ENCODE assay signal across 8 cellular contexts in genomic region chr1:27525296-27526271, GRCh38. TPM values are rescaled to one million over a fixed set of nuclear protein-coding genes. Genes with fewer than 3 reads are reported as not detected.
A peak's percentile ranks its signal among the peaks of the same experiment; 100 is the strongest.
DNase-seq lines count a peak whose midpoint lies in the region; ATAC-seq and TF ChIP-seq lines count a peak whose summit lies in the region.

No MANE protein-coding gene starts in this region.

- H3K9me3 ChIP-seq in SU-DHL-6 (ENCODE audit: insufficient read depth, low read length) (no peaks in the 10 kb centered on the region), mammary epithelial cell (replicated peaks; ENCODE audit: insufficient read depth, low read length) (no peaks in the 10 kb centered on the region)

- no peak overlapping the region; the same call in 1 of the 2 replicates for H3K4me3 ChIP-seq in Jurkat, Clone E6-1 (ENCODE audit: low read length)
- H3K4me3 ChIP-seq in SU-DHL-6 (ENCODE audit: insufficient read depth, low read length, poor library complexity, severe bottlenecking) (peak overlapping the region; percentile 31), mammary epithelial cell (replicated peaks in 1 of 3; ENCODE audit: insufficient read depth in 1 of 3, low read depth in 2 of 3, low read length in 3 of 3) (no peak overlapping the region)

- H3K27me3 ChIP-seq in SU-DHL-6 (ENCODE audit: low read length) (no peaks in the 10 kb centered on the region), mammary epithelial cell (ENCODE audit: insufficient read depth, low read length) (no peaks in the 10 kb centered on the region), layer of hippocampus (ENCODE audit: control insufficient read depth, insufficient read depth, low read length) (no peaks in the 10 kb centered on the region)

- H3K4me2 ChIP-seq in SU-DHL-6 (ENCODE audit: low read depth, low read length, poor library complexity, severe bottlenecking): peak overlapping the region; percentile 62
- H3K4me2 ChIP-seq in mammary epithelial cell (ENCODE audit: insufficient read depth, low read depth, low read length): peak overlapping the region; percentile 47

- intact Hi-C loops in mammary epithelial cell (cut with micrococcal nuclease): no loop called here

- in situ Hi-C loops in mammary epithelial cell (cut with MboI; ENCODE audit: low sequenced_read_pairs in 2 of 2): no loop called here

- H2AFZ ChIP-seq in SU-DHL-6 (ENCODE audit: low read depth, low read length, severe bottlenecking) (peak overlapping the region; percentile 80), mammary epithelial cell (ENCODE audit: low read depth, low read length) (peak overlapping the region; percentile 25)

- H3K9ac ChIP-seq in SU-DHL-6 (ENCODE audit: low read length) (peak overlapping the region; percentile 48; the same call in 1 of the 2 replicates), mammary epithelial cell (ENCODE audit: insufficient read depth, low read length) (peak overlapping the region; percentile 82)

- dilution Hi-C loops in mammary epithelial cell (cut with HindIII; ENCODE audit: low sequenced_read_pairs): no loop called here

- H4K20me1 ChIP-seq in SU-DHL-6 (ENCODE audit: low read depth, low read length): no peaks in the 10 kb centered on the region
- no peaks in the 10 kb centered on the region for H4K20me1 ChIP-seq in mammary epithelial cell (ENCODE audit: insufficient read depth, low read length)

- peaks cover 15% of the 10 kb centered on the region for H3F3A ChIP-seq in SU-DHL-6 (ENCODE audit: insufficient read depth)

- 51% methylated on average over 11 of the region's 16 CpGs for WGBS in mammary epithelial cell (ENCODE audit: low coverage, missing lambda C conversion rate)

- H3K36me3 ChIP-seq in SU-DHL-6 (ENCODE audit: low read length): no peaks in the 10 kb centered on the region
- no peaks in the 10 kb centered on the region for H3K36me3 ChIP-seq in mammary epithelial cell (ENCODE audit: insufficient read depth, low read length)

- no peak for ATAC-seq in HG03159 (IDR thresholded peaks at IDR 0.05; ENCODE audit: unreplicated experiment)

- CTCF ChIA-PET in mammary epithelial cell (lab: Charles Lee; ENCODE audit: low non-redundant PET): interaction anchor here (0.8 kb wide), 1 partner anchor 35 kb away, joined by 4 read pairs; the partner anchor contains the start of gene WASF2

- H3K4me1 ChIP-seq in mammary epithelial cell (ENCODE audit: insufficient read depth, low read length): peaks cover 88% of the 10 kb centered on the region

- TSS peak; percentile 17 for BruUV-seq in mammary epithelial cell (replicated peaks; lab: Mats Ljungman, UMichigan)

- H3K9me2 ChIP-seq in SU-DHL-6 (replicated peaks; ENCODE audit: insufficient read depth, low read length): no peaks in the 10 kb centered on the region

- DNase-seq in activated T-cell treated with anti-CD3 and anti-CD28 coated beads for 1 hour (ENCODE audit: low read depth) (peak; percentile 46), activated T-cell treated with anti-CD3 and anti-CD28 coated beads for 4 hours (no peak), mammary epithelial cell (peak; percentile 69)
- peak; percentile 44 for DNase-seq in Jurkat, Clone E6-1 (ENCODE audit: low read depth, low spot score)
- peak; percentile 57 to 58 for DNase-seq in stimulated activated CD4-positive, alpha-beta T cell treated with anti-CD3 and anti-CD28 coated beads, Interleukin-4, amount 100 ng/mL, for 48 hours (ENCODE audit: low read depth in 2 of 2)

- TF ChIP-seq CTCF in SU-DHL-6 (IDR thresholded peaks at IDR 0.05; ENCODE audit: insufficient read depth, low read length, poor library complexity, severe bottlenecking) (no peak), mammary epithelial cell (conservative IDR thresholded peaks at IDR 0.05 in 1 of 2, IDR thresholded peaks at IDR 0.05 in 1 of 2; ENCODE audit: extremely low read depth in 1 of 2, insufficient read depth in 1 of 2, low read depth in 1 of 2, low read length in 2 of 2) (no peak)

- H3K27ac ChIP-seq in SU-DHL-6 (ENCODE audit: low read depth, low read length) (peak overlapping the region; percentile 79), mammary epithelial cell (ENCODE audit: insufficient read depth, low read depth, low read length) (peak overlapping the region; percentile 81), layer of hippocampus (ENCODE audit: low read depth, low read length) (peak overlapping the region; percentile 57)

- H3K79me2 ChIP-seq in SU-DHL-6 (ENCODE audit: insufficient read depth, low read length): no peaks in the 10 kb centered on the region
- H3K79me2 ChIP-seq in mammary epithelial cell (ENCODE audit: insufficient read depth, low read length): no peaks in the 10 kb centered on the region

RNA-seq across cellular contexts. Expression of gene WASF2, which starts 35.6 kb away (rescaled TPM):
- 41.8 TPM for polyA plus RNA-seq in Jurkat, Clone E6-1 (2012; ENCODE audit: insufficient read depth, insufficient read length)
- 100 to 1,000 TPM in 1 of 2 donors, 10 to 100 TPM in 1; 32.2 to 138 TPM for total RNA-seq in mammary epithelial cell
- polyA plus RNA-seq in mammary epithelial cell: 58.1 TPM
- polyA minus RNA-seq in mammary epithelial cell: 246 TPM
